In genomic region chr18:10059610-10060468, GRCh38 we compare ENCODE assay signal across 15 cellular contexts.
DNase-seq lines count a peak whose midpoint lies in the region; ATAC-seq and TF ChIP-seq lines count a peak whose summit lies in the region.
"Had no signal": no experiment of that assay in that cellular context is flagged by ENCODE, and none has a peak within 500 bp of the region (broad histone marks: within the 10 kb centered on the region; RNA-seq: fewer than 3 reads in every experiment).

No MANE protein-coding gene starts in this region.

- DNase-seq in Right ventricle myocardium inferior (ENCODE audit: missing footprints) (no peak), cardiac septum (ENCODE audit: low spot score) (no peak), neuronal stem cell (ENCODE audit: low spot score) (no peak), OCI-M1 (lab: John Stamatoyannopoulos, UW) (no peak), NCI-H1417 treated with DMSO at 0.1 percent for 48 hours (lab: John Stamatoyannopoulos, UW) (no peak)
- DNase-seq in CD4-positive, alpha-beta memory T cell, result no peak
- DNase-seq: DMS153, gastrocnemius medialis, NCI-H2029, T-helper 2 cell had no signal

- H3K79me1 ChIP-seq in neuronal stem cell (ENCODE audit: low read depth, low read length), result no peaks in the 10 kb centered on the region

- peak overlapping the region; percentile 40 for H2AFZ ChIP-seq in neuronal stem cell (ENCODE audit: low read length)

- no peak overlapping the region for H3K9ac ChIP-seq in neuronal stem cell (ENCODE audit: low read depth, low read length, poor library complexity)

- POLR2A ChIA-PET in CD4-positive, alpha-beta memory T cell (lab: Charles Lee; ENCODE audit: partially characterized antibody), result no interaction called here

- H2BK120ac ChIP-seq in neuronal stem cell (ENCODE audit: low read depth, low read length), result no peak overlapping the region

- H3K36me3 Mint-ChIP-seq in CD4-positive, alpha-beta memory T cell, result no peaks in the 10 kb centered on the region
- H3K36me3 Mint-ChIP-seq: activated naive CD4-positive, alpha-beta T cell treated with anti-CD3 and anti-CD28 coated beads, Interleukin-2, amount 50 U/mL, for 24 hours had no signal

- H3K4me3 ChIP-seq in gastroesophageal sphincter (peak overlapping the region in 1 of 2 donors; percentile 20), neuronal stem cell (ENCODE audit: low read length in 2 of 2) (no peak overlapping the region)
- H3K4me3 ChIP-seq in CD4-positive, alpha-beta memory T cell (ENCODE audit: low read length in 2 of 2), result no peak overlapping the region
- H3K4me3 ChIP-seq: gastrocnemius medialis, HAP-1, prostate gland had no signal

- no peak overlapping the region for H3K4me2 ChIP-seq in neuronal stem cell (ENCODE audit: insufficient read depth, low read length, poor library complexity, severe bottlenecking)

- H4K91ac ChIP-seq in neuronal stem cell (ENCODE audit: low read depth, low read length, poor library complexity), result no peak overlapping the region

- H3K36me3 ChIP-seq in gastroesophageal sphincter, result no peaks in the 10 kb centered on the region
- H3K36me3 ChIP-seq in neuronal stem cell (replicated peaks in 1 of 2; ENCODE audit: control insufficient read depth in 2 of 2, insufficient read depth in 2 of 2, low read length in 2 of 2), result no peaks in the 10 kb centered on the region
- H3K36me3 ChIP-seq in CD4-positive, alpha-beta memory T cell (ENCODE audit: insufficient read depth, low read length), result no peaks in the 10 kb centered on the region
- H3K36me3 ChIP-seq: gastrocnemius medialis, HAP-1, prostate gland had no signal

- intact Hi-C loops in Right ventricle myocardium inferior (cut with DNase I), result loop anchor here (10.0 kb wide), 1 partner anchor 85 kb away; no protein-coding TSS in a partner anchor
- intact Hi-C loops in cardiac septum (cut with DNase I), result loop anchor here (5.0 kb wide), 3 partner anchors 48 to 212 kb away; no protein-coding TSS in a partner anchor
- intact Hi-C loops in CD4-positive, alpha-beta memory T cell (cut with micrococcal nuclease), result no loop called here

- H3K27ac ChIP-seq in gastroesophageal sphincter (peak overlapping the region in 3 of 4 donors; percentile 9 to 55 (median 47)), neuronal stem cell (replicated peaks; ENCODE audit: low read length) (no peak overlapping the region)
- no peak overlapping the region for H3K27ac ChIP-seq in CD4-positive, alpha-beta memory T cell (ENCODE audit: low read depth, low read length)
- H3K27ac ChIP-seq: gastrocnemius medialis, prostate gland had no signal

- H3K27me3 ChIP-seq in gastroesophageal sphincter, result no peaks in the 10 kb centered on the region
- no peaks in the 10 kb centered on the region for H3K27me3 ChIP-seq in neuronal stem cell (ENCODE audit: control insufficient read depth in 3 of 3, insufficient read depth in 3 of 3, low read depth in 1 of 3, low read length in 3 of 3)
- H3K27me3 ChIP-seq in CD4-positive, alpha-beta memory T cell (ENCODE audit: insufficient read depth, low read length), result no peaks in the 10 kb centered on the region
- H3K27me3 ChIP-seq: gastrocnemius medialis had no signal

- H2AK5ac ChIP-seq in neuronal stem cell (ENCODE audit: low read depth, low read length), result no peak overlapping the region

- no peaks in the 10 kb centered on the region for H3K4me1 Mint-ChIP-seq in CD4-positive, alpha-beta memory T cell
- H3K4me1 Mint-ChIP-seq: activated naive CD4-positive, alpha-beta T cell treated with anti-CD3 and anti-CD28 coated beads, Interleukin-2, amount 50 U/mL, for 24 hours had no signal

- no peak overlapping the region for H3K4ac ChIP-seq in neuronal stem cell (ENCODE audit: low read length)

- no peak overlapping the region for H3K4me3 Mint-ChIP-seq in CD4-positive, alpha-beta memory T cell
- H3K4me3 Mint-ChIP-seq: activated naive CD4-positive, alpha-beta T cell treated with anti-CD3 and anti-CD28 coated beads, Interleukin-2, amount 50 U/mL, for 24 hours had no signal

- ATAC-seq in Right ventricle myocardium inferior (peak; percentile 26), gastroesophageal sphincter (no peak), GM19467 (IDR thresholded peaks at IDR 0.05; ENCODE audit: unreplicated experiment) (no peak)

- peaks cover 0 to 62% (median 6%) of the 10 kb centered on the region in 3 donors for H3K4me1 ChIP-seq in gastroesophageal sphincter
- H3K4me1 ChIP-seq in neuronal stem cell (ENCODE audit: control insufficient read depth in 2 of 2, insufficient read depth in 1 of 2, low read depth in 1 of 2, low read length in 2 of 2), result peaks cover 4 to 5% of the 10 kb centered on the region in 2 donors
- H3K4me1 ChIP-seq in CD4-positive, alpha-beta memory T cell (ENCODE audit: insufficient read depth, low read length), result no peaks in the 10 kb centered on the region
- H3K4me1 ChIP-seq: HAP-1, prostate gland had no signal

- H3K27me3 Mint-ChIP-seq in CD4-positive, alpha-beta memory T cell, result peaks cover 0 to 2% of the 10 kb centered on the region in 2 donors
- H3K27me3 Mint-ChIP-seq: activated naive CD4-positive, alpha-beta T cell treated with anti-CD3 and anti-CD28 coated beads, Interleukin-2, amount 50 U/mL, for 24 hours had no signal

- H2BK15ac ChIP-seq in neuronal stem cell (ENCODE audit: low read length), result no peak overlapping the region

- no peak for TF ChIP-seq CTCF in gastroesophageal sphincter (IDR thresholded peaks at IDR 0.05)

- no peak overlapping the region for H3K27ac Mint-ChIP-seq in CD4-positive, alpha-beta memory T cell

- no peak overlapping the region for H3K18ac ChIP-seq in neuronal stem cell (ENCODE audit: low read length)

- 34% methylated on average over 8 to 22 of the region's 22 CpGs for WGBS in gastroesophageal sphincter (ENCODE audit: low coverage in 1 of 2), 2 donors
- no CpG with 5 or more reads among the region's 22 CpGs for WGBS in neuronal stem cell (ENCODE audit: extremely low coverage in 2 of 2, insufficient read length in 2 of 2, insufficient replicate concordance in 1 of 2), 2 donors

- H3K14ac ChIP-seq in neuronal stem cell (ENCODE audit: low read length), result no peak overlapping the region

- H3K23ac ChIP-seq in neuronal stem cell (ENCODE audit: low read depth, low read length, poor library complexity), result no peak overlapping the region

- no peaks in the 10 kb centered on the region for H3K9me3 ChIP-seq in gastroesophageal sphincter
- peaks cover 0 to 5% of the 10 kb centered on the region in 2 donors for H3K9me3 ChIP-seq in neuronal stem cell (replicated peaks in 1 of 2; ENCODE audit: control insufficient read depth in 2 of 2, insufficient read depth in 1 of 2, low read depth in 1 of 2, low read length in 2 of 2)
- H3K9me3 ChIP-seq in CD4-positive, alpha-beta memory T cell (ENCODE audit: control insufficient read depth in 1 of 2, low read length in 2 of 2), result no peaks in the 10 kb centered on the region
- H3K9me3 ChIP-seq: gastrocnemius medialis, HAP-1, prostate gland had no signal

- no peak overlapping the region for H2BK12ac ChIP-seq in neuronal stem cell (ENCODE audit: low read length)

- H2BK5ac ChIP-seq in neuronal stem cell (ENCODE audit: low read length), result no peak overlapping the region

- H4K8ac ChIP-seq in neuronal stem cell (ENCODE audit: low read depth, low read length), result no peak overlapping the region

- TF ChIP-seq POLR2A in gastroesophageal sphincter (IDR thresholded peaks at IDR 0.05), result no peak

- TF ChIP-seq EP300 in gastroesophageal sphincter (IDR thresholded peaks at IDR 0.05), result no peak

- CTCF ChIA-PET in CD4-positive, alpha-beta memory T cell (lab: Charles Lee; ENCODE audit: partially characterized antibody), result no interaction called here

- H3K9me3 Mint-ChIP-seq in CD4-positive, alpha-beta memory T cell, result peaks cover 0 to 3% (median 0%) of the 10 kb centered on the region in 8 donors
- H3K9me3 Mint-ChIP-seq: activated naive CD4-positive, alpha-beta T cell treated with anti-CD3 and anti-CD28 coated beads, Interleukin-2, amount 50 U/mL, for 24 hours had no signal

Comparison
In these comparisons a context has a peak if more than half of its experiments do, and no peak if none do; other contexts are left out.
1. H3K27ac ChIP-seq: peak in gastroesophageal sphincter (3 of 4); none in neuronal stem cell (single experiment) and CD4-positive, alpha-beta memory T cell (single experiment).